7 cellular contexts compared by ENCODE assay signal in the genomic region with DNA sequence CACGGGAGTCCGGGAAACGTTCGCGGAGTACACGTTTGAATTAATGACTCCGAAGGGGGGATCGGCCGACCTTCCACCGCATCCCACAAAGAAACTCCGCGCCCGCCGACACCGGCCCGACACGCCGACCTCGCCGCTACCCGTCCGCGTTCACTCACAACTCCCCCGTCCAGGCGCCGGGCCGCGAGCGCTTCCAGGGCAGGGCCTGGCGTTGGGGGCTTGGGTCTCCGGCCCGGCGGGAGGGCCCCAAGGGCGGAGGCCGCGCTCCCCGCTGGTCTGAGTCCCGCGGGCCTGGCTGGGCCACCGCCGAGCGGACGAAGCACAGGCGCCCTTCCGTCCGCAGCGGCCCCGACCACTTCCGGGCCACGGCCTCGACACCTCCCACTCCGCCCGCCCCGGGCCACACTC. TPM values are rescaled to one million over a fixed set of nuclear protein-coding genes. Genes with fewer than 3 reads are reported as not detected.
DNase-seq lines count a peak whose midpoint lies in the region; ATAC-seq and TF ChIP-seq lines count a peak whose summit lies in the region.
"Not testable (repeated sequence)": the region's sequence is repeated elsewhere in the genome, so short reads cannot be mapped to it uniquely, and the experiment has no call there.

No MANE protein-coding gene starts in this region.

- H3K4me1 ChIP-seq in HEK293 (ENCODE audit: control insufficient read depth, insufficient read depth, low read length); HUES48 (ENCODE audit: control insufficient read depth, insufficient read depth, low read length): not testable (repeated sequence)

- H3K27ac ChIP-seq in HEK293 (ENCODE audit: extremely low read depth, low read depth, low read length), result peak overlapping the region; percentile 98
- H3K27ac ChIP-seq in HUES48 (ENCODE audit: low read depth, low read length), result peak overlapping the region; percentile 99

- not testable (repeated sequence) for TF ChIP-seq CTCF in HEK293 (tag by site-specific recombination; IDR thresholded peaks at IDR 0.05); brain (conservative IDR thresholded peaks at IDR 0.05); osteocyte (IDR thresholded peaks at IDR 0.05)

- peak overlapping the region; percentile 99 for H3K9ac ChIP-seq in HUES48 (ENCODE audit: low read depth, low read length)

- peak overlapping the region; percentile 99 for H3K27ac Mint-ChIP-seq in T-helper 1 cell treated with Interleukin-12 subunit alpha and Interleukin-12 subunit beta and Interleukin-4 antibody, amounts not matched to agents 30 μg/mL and 1 μg/mL, for 36 hours
- H3K27ac Mint-ChIP-seq in brain (peak overlapping the region; percentile 97 to 100 (median 99)), osteocyte (ENCODE audit: unreplicated experiment) (peak overlapping the region; percentile 98)

- H3K27me3 ChIP-seq in HUES48 (ENCODE audit: control insufficient read depth, insufficient read depth, low read length), result not testable (repeated sequence)

- POLR2A ChIA-PET in HEK293 (lab: Yijun Ruan, JAX), result interaction anchor here (2.3 kb wide), 1 partner anchor 16 kb away, joined by 10 read pairs; a partner anchor contains a TSS

- H3K9me3 Mint-ChIP-seq in T-helper 1 cell treated with Interleukin-12 subunit alpha and Interleukin-12 subunit beta and Interleukin-4 antibody, amounts not matched to agents 30 μg/mL and 1 μg/mL, for 36 hours; brain; osteocyte (ENCODE audit: unreplicated experiment): not testable (repeated sequence)

- peaks cover 13 to 45% of the 10 kb centered on the region in 2 experiments for H3K36me3 ChIP-seq in HEK293 (ENCODE audit: control insufficient read depth in 2 of 2, insufficient read depth in 1 of 2, low read length in 2 of 2)
- peaks cover 32% of the 10 kb centered on the region for H3K36me3 ChIP-seq in HUES48 (ENCODE audit: control insufficient read depth, insufficient read depth, low read length)

- peak; percentile 38 for ATAC-seq in GM18858 (IDR thresholded peaks at IDR 0.05; ENCODE audit: unreplicated experiment)

- H3K4me3 Mint-ChIP-seq in T-helper 1 cell treated with Interleukin-12 subunit alpha and Interleukin-12 subunit beta and Interleukin-4 antibody, amounts not matched to agents 30 μg/mL and 1 μg/mL, for 36 hours, result peak overlapping the region; percentile 94
- H3K4me3 Mint-ChIP-seq in brain (peak overlapping the region; percentile 89 to 98 (median 92)), osteocyte (ENCODE audit: unreplicated experiment) (peak overlapping the region; percentile 88)

- DNase-seq in hepatic stellate cell (ENCODE audit: low spot score), result peak; percentile 57
- DNase-seq in osteocyte (ENCODE audit: extremely low spot score, unreplicated experiment), result not testable (repeated sequence)

- H3K4me1 Mint-ChIP-seq in T-helper 1 cell treated with Interleukin-12 subunit alpha and Interleukin-12 subunit beta and Interleukin-4 antibody, amounts not matched to agents 30 μg/mL and 1 μg/mL, for 36 hours (ENCODE audit: low read depth), result peaks cover 21% of the 10 kb centered on the region
- H3K4me1 Mint-ChIP-seq in brain (peaks cover 41% of the 10 kb centered on the region), osteocyte (ENCODE audit: unreplicated experiment) (peaks cover 31% of the 10 kb centered on the region)

- peak overlapping the region; percentile 65 for H3K4me3 ChIP-seq in HEK293 (ENCODE audit: low read depth, low read length)
- H3K4me3 ChIP-seq in HUES48 (ENCODE audit: low read depth, low read length), result peak overlapping the region; percentile 99

- not testable (repeated sequence) for H3K27me3 Mint-ChIP-seq in T-helper 1 cell treated with Interleukin-12 subunit alpha and Interleukin-12 subunit beta and Interleukin-4 antibody, amounts not matched to agents 30 μg/mL and 1 μg/mL, for 36 hours (ENCODE audit: low read depth); brain; osteocyte (ENCODE audit: unreplicated experiment)

- H3K36me3 Mint-ChIP-seq in T-helper 1 cell treated with Interleukin-12 subunit alpha and Interleukin-12 subunit beta and Interleukin-4 antibody, amounts not matched to agents 30 μg/mL and 1 μg/mL, for 36 hours (ENCODE audit: low read depth), result peaks cover 30% of the 10 kb centered on the region
- peaks cover 23% of the 10 kb centered on the region for H3K36me3 Mint-ChIP-seq in brain
- not testable (repeated sequence) for H3K36me3 Mint-ChIP-seq in osteocyte (ENCODE audit: unreplicated experiment)

- CTCF ChIA-PET in HEK293 (lab: Yijun Ruan, JAX), result not testable (repeated sequence)

- H3K9me3 ChIP-seq in HEK293 (ENCODE audit: control insufficient read depth, insufficient read depth, low read depth, low read length); HUES48 (ENCODE audit: control insufficient read depth, insufficient read depth, low read length): not testable (repeated sequence)

TF ChIP-seq in HEK293, 187 proteins besides CTCF, POLR2A, EP300 and RAD21:
- 0 out of 2 replicates have a peak, but pooled peaks have one; percentile 57 for TF ChIP-seq ZNF341 (tag by site-specific recombination; IDR thresholded peaks at IDR 0.05; ENCODE audit: low read depth)

RNA-seq across cellular contexts. Expression of a gene that starts 0.4 kb away (rescaled TPM):
- polyA plus RNA-seq in brain (ENCODE audit: insufficient read depth, low read depth, low replicate concordance), result 315 TPM
- total RNA-seq in osteocyte, result 140 and 149 TPM in 2 replicates

RNA-seq across cellular contexts. Expression of a gene that starts 16.1 kb away (rescaled TPM):
- 133 TPM for polyA plus RNA-seq in brain (ENCODE audit: insufficient read depth, low read depth, low replicate concordance)
- total RNA-seq in osteocyte, result 46.4 and 48.1 TPM in 2 replicates

RNA-seq across cellular contexts. Expression of a gene that starts 31.3 kb away (rescaled TPM):
- polyA plus RNA-seq in brain (ENCODE audit: insufficient read depth, low read depth, low replicate concordance), result 0.71 TPM
- 1.2 and 1.7 TPM in 2 replicates for total RNA-seq in osteocyte

RNA-seq across cellular contexts. Expression of a gene that starts 44.1 kb away (rescaled TPM):
- 20.9 TPM for polyA plus RNA-seq in brain (ENCODE audit: insufficient read depth, low read depth, low replicate concordance)
- total RNA-seq in osteocyte, result 24.3 and 26.9 TPM in 2 replicates

RNA-seq across cellular contexts. Expression of a gene that starts 52.9 kb away (rescaled TPM):
- 16.7 TPM for polyA plus RNA-seq in brain (ENCODE audit: insufficient read depth, low read depth, low replicate concordance)
- 14.1 and 15.0 TPM in 2 replicates for total RNA-seq in osteocyte
